Comparison of ENCODE assay signal across 9 cellular contexts in the genomic region with DNA sequence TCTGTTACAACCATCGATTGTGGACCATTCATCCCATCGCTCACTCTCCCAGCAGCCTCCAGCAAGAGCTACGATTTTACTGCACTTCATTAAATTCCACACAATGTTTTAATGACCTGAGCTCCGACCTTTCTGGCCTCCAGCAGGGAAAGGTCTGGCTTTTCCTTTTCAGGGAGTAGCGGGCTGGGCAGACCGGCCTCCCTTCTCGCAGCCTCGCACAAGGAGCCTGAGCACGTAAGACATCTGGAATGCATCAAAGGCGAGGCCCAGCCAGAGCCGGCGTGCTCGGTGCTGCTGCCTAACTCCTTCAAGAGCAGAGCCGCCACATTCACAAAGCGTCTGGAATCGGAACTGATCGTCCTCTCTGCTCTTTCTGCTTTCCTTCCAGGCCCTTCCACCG. TPM values are rescaled to one million over a fixed set of nuclear protein-coding genes. Genes with fewer than 3 reads are reported as not detected.
DNase-seq lines count a peak whose midpoint lies in the region; TF ChIP-seq lines count a peak whose summit lies in the region.
"Had no signal": no experiment of that assay in that cellular context is flagged by ENCODE, and none has a peak within 500 bp of the region (broad histone marks: within the 10 kb centered on the region; RNA-seq: fewer than 3 reads in every experiment).

No MANE protein-coding gene starts in this region.

- peaks cover 4% of the 10 kb centered on the region for H3K9me3 Mint-ChIP-seq in type B pancreatic cell

- H3K27ac ChIP-seq in Peyer's patch (peak overlapping the region in 3 of 4 donors; percentile 4 to 63 (median 25)), WERI-Rb-1 (no peak overlapping the region), suprapubic skin (no peak overlapping the region)

- no peak for TF ChIP-seq CTCF in Peyer's patch (IDR thresholded peaks at IDR 0.05)
- TF ChIP-seq CTCF in type B pancreatic cell (conservative IDR thresholded peaks at IDR 0.05): no peak
- no peak for TF ChIP-seq CTCF in WERI-Rb-1 (IDR thresholded peaks at IDR 0.05; ENCODE audit: low read depth, low read length)
- no peak for TF ChIP-seq CTCF in suprapubic skin (IDR thresholded peaks at IDR 0.05)

- no peak for DNase-seq in Peyer's patch
- peak; percentile 35 for DNase-seq in fibroblast of gingiva (ENCODE audit: low read depth)
- peak; percentile 64 for DNase-seq in mucosa of gallbladder (ENCODE audit: low spot score)
- DNase-seq in type B pancreatic cell (ENCODE audit: extremely low spot score, unreplicated experiment): peak; percentile 80
- no peak for DNase-seq in WERI-Rb-1
- no peak for DNase-seq in suprapubic skin (ENCODE audit: low spot score in 2 of 2)
- no peak for DNase-seq in NCI-H69 (lab: John Stamatoyannopoulos, UW)
- DNase-seq: KG1, NCI-H2171 treated with DMSO at 0.1 percent for 48 hours had no signal

- no peaks in the 10 kb centered on the region for H3K27me3 ChIP-seq in Peyer's patch
- H3K27me3 ChIP-seq in WERI-Rb-1 (ENCODE audit: insufficient read depth, low read depth, severe bottlenecking): no peaks in the 10 kb centered on the region
- no peaks in the 10 kb centered on the region for H3K27me3 ChIP-seq in suprapubic skin

- peaks cover 24% of the 10 kb centered on the region for H3K36me3 Mint-ChIP-seq in type B pancreatic cell

- H3K4me1 Mint-ChIP-seq in type B pancreatic cell (ENCODE audit: unreplicated experiment): peaks cover 33% of the 10 kb centered on the region

- WGBS in suprapubic skin: 86% methylated on average over 14 of the region's 18 CpGs

- H3K27ac Mint-ChIP-seq in type B pancreatic cell: peak overlapping the region; percentile 90

- no peak for TF ChIP-seq EP300 in suprapubic skin (IDR thresholded peaks at IDR 0.05)

- H3K4me1 ChIP-seq in Peyer's patch: peaks cover 0 to 14% (median 0%) of the 10 kb centered on the region in 4 donors
- H3K4me1 ChIP-seq in suprapubic skin: peaks cover 17% of the 10 kb centered on the region

- H3K27me3 Mint-ChIP-seq in type B pancreatic cell: no peaks in the 10 kb centered on the region

- H3K9me3 ChIP-seq in Peyer's patch (peaks cover 0 to 4% (median 0%) of the 10 kb centered on the region in 4 donors), WERI-Rb-1 (ENCODE audit: severe bottlenecking) (peaks cover 2% of the 10 kb centered on the region), suprapubic skin (no peaks in the 10 kb centered on the region)

- TF ChIP-seq POLR2A in Peyer's patch (IDR thresholded peaks at IDR 0.05) (no peak), suprapubic skin (IDR thresholded peaks at IDR 0.05) (no peak)

- H3K4me3 ChIP-seq in Peyer's patch (no peak overlapping the region), WERI-Rb-1 (ENCODE audit: low read depth, low read length) (no peak overlapping the region), suprapubic skin (no peak overlapping the region)

- H3K36me3 ChIP-seq in Peyer's patch (peaks cover 0 to 10% (median 0%) of the 10 kb centered on the region in 3 donors), WERI-Rb-1 (peaks cover 20% of the 10 kb centered on the region), suprapubic skin (no peaks in the 10 kb centered on the region)

- peak overlapping the region; percentile 73 for H3K4me3 Mint-ChIP-seq in type B pancreatic cell

RNA-seq across cellular contexts. Expression of gene FHAD1, which starts 32.5 kb away (rescaled TPM):
- total RNA-seq in Peyer's patch (1 to 10 TPM in 1 of 4 donors, under 1 TPM in 1, not detected in 2; 0.95 to 1.7 TPM), mucosa of gallbladder (1.7 TPM), type B pancreatic cell (ENCODE audit: low replicate concordance) (0.93 and 3.8 TPM in 2 replicates), suprapubic skin (1 to 10 TPM in 1 of 4 donors, not detected in 3; 1.6 TPM)

Comparison
In these comparisons a context has a peak if more than half of its experiments do, and no peak if none do; other contexts are left out.
1. DNase-seq: peak in fibroblast of gingiva (single experiment), mucosa of gallbladder (single experiment) and type B pancreatic cell (single experiment); none in Peyer's patch (0 of 3), WERI-Rb-1 (single experiment), suprapubic skin (0 of 2) and NCI-H69 (single experiment).
2. H3K27ac ChIP-seq: peak in Peyer's patch (3 of 4); none in WERI-Rb-1 (single experiment) and suprapubic skin (single experiment).